In the genomic region with DNA sequence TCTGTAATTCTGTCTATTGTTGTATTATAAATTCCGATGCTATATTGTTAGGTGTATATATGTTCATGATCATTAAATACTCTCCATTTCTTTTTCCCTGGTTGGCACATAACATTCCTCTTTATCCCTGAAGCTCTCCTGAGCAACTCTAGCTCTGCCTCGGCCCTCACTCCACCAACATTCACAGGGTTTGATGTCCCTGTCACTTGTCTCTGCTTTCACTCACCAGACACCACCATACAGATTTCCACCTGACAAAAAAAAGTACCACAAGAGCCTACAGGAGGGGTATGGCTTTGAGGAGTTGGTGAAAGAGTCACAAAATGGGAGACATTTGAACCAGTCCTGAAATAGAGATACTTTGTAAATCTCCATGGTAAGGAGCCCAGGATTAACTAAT, we compare ENCODE assay signal across 29 cellular contexts. TPM values are rescaled to one million over a fixed set of nuclear protein-coding genes. Genes with fewer than 3 reads are reported as not detected.
"Had no signal": no experiment of that assay in that cellular context is flagged by ENCODE, and none has a peak within 500 bp of the region (broad histone marks: within the 10 kb centered on the region; RNA-seq: fewer than 3 reads in every experiment).

No MANE protein-coding gene starts in this region.

- H3K9me3 Mint-ChIP-seq: activated naive CD8-positive, alpha-beta T cell treated with anti-CD3 and anti-CD28 coated beads, Interleukin-2, amount 10 ng/mL, durations not matched to agents 7 days and 5 days; central memory CD8-positive, alpha-beta T cell had no signal

- H3K27ac Mint-ChIP-seq: activated CD8-positive, alpha-beta T cell treated with anti-CD3 and anti-CD28 coated beads, Interleukin-2, amount 10 ng/mL, durations not matched to agents 7 days and 5 days; activated naive CD8-positive, alpha-beta T cell treated with anti-CD3 and anti-CD28 coated beads, Interleukin-2, amount 10 ng/mL, durations not matched to agents 7 days and 5 days had no signal

- ATAC-seq: activated CD4-positive, CD25-positive, alpha-beta regulatory T cell treated with anti-CD3 and anti-CD28 coated beads, Interleukin-2, amount 50 U/mL, for 24 hours; activated CD8-positive, alpha-beta T cell treated with anti-CD3 and anti-CD28 coated beads, Interleukin-2, amount 10 ng/mL, durations not matched to agents 7 days and 5 days; SK-N-SH treated with all-trans-retinoic acid at 6 μM for 48 hours had no signal

- H3K27ac ChIP-seq: adrenal gland, breast epithelium, SJCRH30 had no signal

- H3K4me3 ChIP-seq: adrenal gland, breast epithelium, MG63, SJCRH30 had no signal

- H3K36me3 Mint-ChIP-seq: activated naive CD8-positive, alpha-beta T cell treated with anti-CD3 and anti-CD28 coated beads, Interleukin-2, amount 10 ng/mL, durations not matched to agents 7 days and 5 days had no signal

- H3K4me1 ChIP-seq: adrenal gland, breast epithelium, SJCRH30 had no signal

- DNase-seq: activated CD4-positive, alpha-beta T cell treated with anti-CD3 and anti-CD28 coated beads for 4 hours; activated CD4-positive, alpha-beta T cell treated with anti-CD3 and anti-CD28 coated beads, Interleukin-2, amount 50 U/mL, for 4 hours; activated CD8-positive, alpha-beta memory T cell treated with anti-CD3 and anti-CD28 coated beads, Interleukin-2, amount 50 U/mL, for 48 hours; activated CD8-positive, alpha-beta T cell treated with anti-CD3 and anti-CD28 coated beads, Interleukin-2, amount 10 ng/mL, durations not matched to agents 7 days and 5 days; activated gamma-delta T cell; activated naive CD4-positive, alpha-beta T cell treated with anti-CD3 and anti-CD28 coated beads, Interleukin-2, amount 50 U/mL, for 16 hours; activated naive CD8-positive, alpha-beta T cell treated with anti-CD3 and anti-CD28 coated beads, Interleukin-2, amount 10 ng/mL, durations not matched to agents 7 days and 5 days; activated T-cell treated with anti-CD3 and anti-CD28 coated beads, Interleukin-2, amount 50 U/mL, for 1 hour; adrenal gland; anterior cingulate cortex; MG63; MV-4-11; NCI-H1105; NCI-H1436; NCI-H1694 treated with DMSO at 0.1 percent for 48 hours; NCI-H2029 treated with DMSO at 0.1 percent for 48 hours; NCI-H345; NCI-H510A; NCI-H526 treated with DMSO at 0.1 percent for 48 hours; NCI-H82; SJCRH30; SW 1271 had no signal

- H3K4me3 Mint-ChIP-seq: activated CD8-positive, alpha-beta T cell treated with anti-CD3 and anti-CD28 coated beads, Interleukin-2, amount 10 ng/mL, durations not matched to agents 7 days and 5 days; activated naive CD8-positive, alpha-beta T cell treated with anti-CD3 and anti-CD28 coated beads, Interleukin-2, amount 10 ng/mL, durations not matched to agents 7 days and 5 days; central memory CD8-positive, alpha-beta T cell had no signal

- H3K9me3 ChIP-seq: adrenal gland, breast epithelium, SJCRH30 had no signal

- H3K36me3 ChIP-seq: adrenal gland, breast epithelium, MG63, SJCRH30 had no signal

RNA-seq across cellular contexts. Expression of a gene that starts 8.8 kb away (rescaled TPM):
- total RNA-seq: activated CD8-positive, alpha-beta T cell treated with anti-CD3 and anti-CD28 coated beads, Interleukin-2, amount 10 ng/mL, durations not matched to agents 7 days and 5 days; activated naive CD8-positive, alpha-beta T cell treated with anti-CD3 and anti-CD28 coated beads, Interleukin-2, amount 10 ng/mL, durations not matched to agents 7 days and 5 days; adrenal gland; OCI-LY7; RPMI7951; SJCRH30; T-helper 1 cell treated with Interleukin-12 subunit alpha and Interleukin-12 subunit beta and Interleukin-4 antibody, amounts not matched to agents 30 ng/mL and 1 ng/mL, for 36 hours had no signal

RNA-seq across cellular contexts. Expression of a gene that starts 23.2 kb away (rescaled TPM):
- total RNA-seq: activated CD8-positive, alpha-beta T cell treated with anti-CD3 and anti-CD28 coated beads, Interleukin-2, amount 10 ng/mL, durations not matched to agents 7 days and 5 days; activated naive CD8-positive, alpha-beta T cell treated with anti-CD3 and anti-CD28 coated beads, Interleukin-2, amount 10 ng/mL, durations not matched to agents 7 days and 5 days; adrenal gland; breast epithelium; OCI-LY7; RPMI7951; SJCRH30; T-helper 1 cell treated with Interleukin-12 subunit alpha and Interleukin-12 subunit beta and Interleukin-4 antibody, amounts not matched to agents 30 ng/mL and 1 ng/mL, for 36 hours had no signal

RNA-seq across cellular contexts. Expression of a gene that starts 38.2 kb away (rescaled TPM):
- total RNA-seq: activated CD8-positive, alpha-beta T cell treated with anti-CD3 and anti-CD28 coated beads, Interleukin-2, amount 10 ng/mL, durations not matched to agents 7 days and 5 days; activated naive CD8-positive, alpha-beta T cell treated with anti-CD3 and anti-CD28 coated beads, Interleukin-2, amount 10 ng/mL, durations not matched to agents 7 days and 5 days; adrenal gland; breast epithelium; OCI-LY7; RPMI7951; SJCRH30; T-helper 1 cell treated with Interleukin-12 subunit alpha and Interleukin-12 subunit beta and Interleukin-4 antibody, amounts not matched to agents 30 ng/mL and 1 ng/mL, for 36 hours had no signal

RNA-seq across cellular contexts. Expression of a gene that starts 53.4 kb away (rescaled TPM):
- total RNA-seq: activated CD8-positive, alpha-beta T cell treated with anti-CD3 and anti-CD28 coated beads, Interleukin-2, amount 10 ng/mL, durations not matched to agents 7 days and 5 days; activated naive CD8-positive, alpha-beta T cell treated with anti-CD3 and anti-CD28 coated beads, Interleukin-2, amount 10 ng/mL, durations not matched to agents 7 days and 5 days; adrenal gland; breast epithelium; OCI-LY7; RPMI7951; SJCRH30; T-helper 1 cell treated with Interleukin-12 subunit alpha and Interleukin-12 subunit beta and Interleukin-4 antibody, amounts not matched to agents 30 ng/mL and 1 ng/mL, for 36 hours had no signal
